14 cellular contexts compared by ENCODE assay signal in the genomic region with DNA sequence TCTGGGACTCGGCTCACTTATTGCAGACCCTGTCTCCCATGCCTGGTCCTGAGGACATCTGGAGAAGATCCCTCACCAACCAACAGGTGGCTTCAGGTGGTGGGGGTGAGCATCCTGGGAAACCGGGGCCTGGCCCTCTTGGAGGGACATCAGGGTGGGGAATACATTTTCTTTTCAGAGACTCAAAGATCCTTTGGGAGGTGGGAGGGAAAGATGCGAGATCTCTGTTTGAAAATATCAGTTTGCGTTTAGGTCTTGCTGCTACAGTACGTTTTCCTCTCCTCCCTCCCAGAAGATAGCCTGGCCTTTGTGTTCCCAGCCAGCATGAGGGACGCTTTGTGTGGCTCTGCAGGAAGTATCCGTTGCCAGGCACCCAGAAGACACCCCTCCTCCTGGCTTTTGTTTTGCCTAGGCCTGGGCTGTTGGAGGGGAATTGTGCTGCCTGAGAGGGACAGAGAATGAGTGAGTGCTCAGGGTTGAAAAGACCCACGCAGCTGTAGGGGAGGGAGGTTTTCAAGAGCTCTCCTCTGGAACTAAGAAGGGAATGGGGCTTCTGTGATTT. TPM values are rescaled to one million over a fixed set of nuclear protein-coding genes. Genes with fewer than 3 reads are reported as not detected.
DNase-seq lines count a peak whose midpoint lies in the region; ATAC-seq, FAIRE-seq and TF ChIP-seq lines count a peak whose summit lies in the region.
"Had no signal": no experiment of that assay in that cellular context is flagged by ENCODE, and none has a peak within 500 bp of the region (broad histone marks: within the 10 kb centered on the region; RNA-seq: fewer than 3 reads in every experiment).

No MANE protein-coding gene starts in this region.

- ATAC-seq in activated T-helper 17 cell treated with anti-CD3 and anti-CD28 coated beads, Interleukin-2, amount 50 U/mL, for 72 hours (replicated peaks): no peak

- no peak overlapping the region for H3K4me2 ChIP-seq in mesenchymal stem cell (ENCODE audit: low read length, poor library complexity, severe bottlenecking)
- H3K4me2 ChIP-seq: BLaER1 had no signal

- no peak overlapping the region for H3K4ac ChIP-seq in mesenchymal stem cell (ENCODE audit: low read depth in 1 of 2, low read length in 2 of 2)

- no peak overlapping the region for H4K8ac ChIP-seq in mesenchymal stem cell (ENCODE audit: low read length)

- H3K27me3 ChIP-seq in ectodermal cell (ENCODE audit: control insufficient read depth, insufficient read depth, low read length, poor library complexity, severe bottlenecking) (no peaks in the 10 kb centered on the region), mesenchymal stem cell (ENCODE audit: control insufficient read depth in 1 of 2, insufficient read depth in 1 of 2, low read length in 2 of 2) (peaks cover 0 to 12% of the 10 kb centered on the region in 2 experiments)
- H3K27me3 ChIP-seq: BLaER1, brain microvascular endothelial cell had no signal

- DNase-seq in NCI-H2107 treated with DMSO at 0.1 percent for 48 hours (lab: John Stamatoyannopoulos, UW; ENCODE audit: unreplicated experiment) (peak; percentile 94), nephron progenitor cell (peak; percentile 9), mesenchymal stem cell (no peak), D721Med (ENCODE audit: insufficient read length, low spot score) (no peak)
- no peak for DNase-seq in stimulated activated CD4-positive, alpha-beta T cell treated with anti-CD3 and anti-CD28 coated beads, Interleukin-4, amount 100 ng/mL, for 4 hours
- DNase-seq: brain microvascular endothelial cell; Right ventricle myocardium superior; stimulated activated CD4-positive, alpha-beta T cell treated with anti-CD3 and anti-CD28 coated beads, Interleukin-2, amount 100 ng/mL, for 48 hours had no signal

- H3K36me3 ChIP-seq in ES-I3 (ENCODE audit: insufficient read depth, low read length): no peaks in the 10 kb centered on the region
- H3K36me3 ChIP-seq in ectodermal cell (ENCODE audit: control insufficient read depth, insufficient read depth, low read length): no peaks in the 10 kb centered on the region
- H3K36me3 ChIP-seq in mesenchymal stem cell (ENCODE audit: control insufficient read depth in 1 of 2, insufficient read depth in 2 of 2, low read depth in 1 of 2, low read length in 2 of 2): no peaks in the 10 kb centered on the region
- H3K36me3 ChIP-seq: BLaER1, brain microvascular endothelial cell, thoracic aorta had no signal

- H3K4me3 ChIP-seq in ectodermal cell (ENCODE audit: insufficient read depth, low read depth, low read length) (peak overlapping the region; percentile 22), mesenchymal stem cell (ENCODE audit: insufficient read depth in 1 of 2, low read depth in 1 of 2, low read length in 2 of 2) (no peak overlapping the region)
- H3K4me3 ChIP-seq: BLaER1, thoracic aorta had no signal

- H3K4me1 ChIP-seq in ES-I3 (ENCODE audit: insufficient read depth, low read length) (peaks cover 8% of the 10 kb centered on the region; the same call in 1 of the 2 replicates), ectodermal cell (ENCODE audit: control insufficient read depth, insufficient read depth, low read length) (peaks cover 18% of the 10 kb centered on the region), mesenchymal stem cell (ENCODE audit: control insufficient read depth, insufficient read depth, low read depth, low read length) (peaks cover 2% of the 10 kb centered on the region)
- H3K4me1 ChIP-seq: BLaER1 had no signal

- no peak overlapping the region for H2AK5ac ChIP-seq in mesenchymal stem cell (ENCODE audit: low read length, severe bottlenecking)

- H3K9me3 ChIP-seq in ES-I3 (ENCODE audit: control insufficient read depth, insufficient read depth, low read length) (peaks cover 4% of the 10 kb centered on the region; the same call in 1 of the 2 replicates), ectodermal cell (ENCODE audit: control insufficient read depth, low read length) (no peaks in the 10 kb centered on the region), mesenchymal stem cell (ENCODE audit: control insufficient read depth, low read length) (no peaks in the 10 kb centered on the region)
- H3K9me3 ChIP-seq: thoracic aorta had no signal

- no peak overlapping the region for H2AFZ ChIP-seq in mesenchymal stem cell (ENCODE audit: low read depth, low read length)

- H3K4me1 Mint-ChIP-seq in nephron progenitor cell: peaks cover 23% of the 10 kb centered on the region
- peaks cover 5% of the 10 kb centered on the region for H3K4me1 Mint-ChIP-seq in activated T-helper 17 cell treated with anti-CD3 and anti-CD28 coated beads, Interleukin-2, amount 50 U/mL, for 72 hours

- peaks cover 21% of the 10 kb centered on the region for H3K9me3 Mint-ChIP-seq in nephron progenitor cell
- H3K9me3 Mint-ChIP-seq in activated T-helper 17 cell treated with anti-CD3 and anti-CD28 coated beads, Interleukin-2, amount 50 U/mL, for 72 hours: no peaks in the 10 kb centered on the region

- peak overlapping the region in 1 of 2 experiments; percentile 21 for H2BK12ac ChIP-seq in mesenchymal stem cell (ENCODE audit: low read length in 2 of 2)

- H3K79me1 ChIP-seq in mesenchymal stem cell (replicated peaks; ENCODE audit: low read length, poor library complexity, severe bottlenecking): no peaks in the 10 kb centered on the region

- peak overlapping the region; percentile 81 for H3K27ac Mint-ChIP-seq in nephron progenitor cell
- no peak overlapping the region for H3K27ac Mint-ChIP-seq in activated T-helper 17 cell treated with anti-CD3 and anti-CD28 coated beads, Interleukin-2, amount 50 U/mL, for 72 hours

- no peak overlapping the region for H4K91ac ChIP-seq in mesenchymal stem cell (ENCODE audit: low read length)

- H3K36me3 Mint-ChIP-seq in nephron progenitor cell (ENCODE audit: low read depth): no peaks in the 10 kb centered on the region
- H3K36me3 Mint-ChIP-seq in activated T-helper 17 cell treated with anti-CD3 and anti-CD28 coated beads, Interleukin-2, amount 50 U/mL, for 72 hours (ENCODE audit: low read depth): no peaks in the 10 kb centered on the region

- FAIRE-seq in D721Med (lab: Jason Lieb, UNC): no peak
- FAIRE-seq: GM12891 had no signal

- no peak overlapping the region for H3K14ac ChIP-seq in mesenchymal stem cell (ENCODE audit: low read length in 2 of 2)

- peak overlapping the region; percentile 54 for H3K4me3 Mint-ChIP-seq in nephron progenitor cell
- H3K4me3 Mint-ChIP-seq in activated T-helper 17 cell treated with anti-CD3 and anti-CD28 coated beads, Interleukin-2, amount 50 U/mL, for 72 hours: no peak overlapping the region

- H3K9ac ChIP-seq in ES-I3 (ENCODE audit: low read depth, low read length): peak overlapping the region; percentile 37
- no peak overlapping the region for H3K9ac ChIP-seq in mesenchymal stem cell (ENCODE audit: low read length)
- H3K9ac ChIP-seq: BLaER1 had no signal

- peaks cover 5% of the 10 kb centered on the region for H3K27me3 Mint-ChIP-seq in nephron progenitor cell (ENCODE audit: low read depth, poor library complexity)
- H3K27me3 Mint-ChIP-seq in activated T-helper 17 cell treated with anti-CD3 and anti-CD28 coated beads, Interleukin-2, amount 50 U/mL, for 72 hours: no peaks in the 10 kb centered on the region

- no peak overlapping the region for H2BK15ac ChIP-seq in mesenchymal stem cell (ENCODE audit: low read depth, poor library complexity, severe bottlenecking)

- H3K27ac ChIP-seq in ectodermal cell (ENCODE audit: insufficient read depth, low read depth, low read length, poor library complexity, severe bottlenecking) (peak overlapping the region; percentile 97), mesenchymal stem cell (ENCODE audit: low read length, poor library complexity, severe bottlenecking) (no peak overlapping the region)
- H3K27ac ChIP-seq: BLaER1, brain microvascular endothelial cell, thoracic aorta had no signal

- no peak overlapping the region for H3K23ac ChIP-seq in mesenchymal stem cell (ENCODE audit: low read length in 2 of 2)

- H3K18ac ChIP-seq in mesenchymal stem cell (ENCODE audit: low read depth in 1 of 2, low read length in 2 of 2): no peak overlapping the region

- TF ChIP-seq CTCF in nephron progenitor cell (IDR thresholded peaks at IDR 0.05) (no peak), D721Med (IDR thresholded peaks at IDR 0.05; ENCODE audit: insufficient read depth, missing control alignments) (no peak)

- WGBS in ectodermal cell, 2 experiments: 7 to 9% methylated on average over 8 of the region's 8 CpGs
- WGBS in mesenchymal stem cell: 37% methylated on average over 5 of the region's 8 CpGs

- H2BK120ac ChIP-seq in mesenchymal stem cell (ENCODE audit: low read depth, low read length): no peak overlapping the region

- H2BK5ac ChIP-seq in mesenchymal stem cell (ENCODE audit: low read depth, low read length, poor library complexity, severe bottlenecking): no peak overlapping the region

RNA-seq across cellular contexts. Expression of a gene that starts 21.8 kb away (rescaled TPM):
- 15.5 TPM for polyA plus RNA-seq in ectodermal cell (2013, experiment 1 of 4)
- polyA plus RNA-seq in ectodermal cell (2013, experiment 2 of 4): 14.4 TPM
- polyA plus RNA-seq in ectodermal cell (2013, experiment 3 of 4): 12.4 TPM
- polyA plus RNA-seq in ectodermal cell (2013, experiment 4 of 4): 13.9 TPM
- polyA plus RNA-seq in mesenchymal stem cell (2013, experiment 1 of 2): 1.6 TPM
- 1.7 TPM for polyA plus RNA-seq in mesenchymal stem cell (2013, experiment 2 of 2)
- under 1 TPM; 0.13 to 0.37 TPM for total RNA-seq in activated T-helper 17 cell treated with anti-CD3 and anti-CD28 coated beads, Interleukin-2, amount 50 U/mL, for 72 hours

Comparison
In these comparisons a context has a peak if more than half of its experiments do, and no peak if none do; other contexts are left out.
1. DNase-seq: peak in NCI-H2107 treated with DMSO at 0.1 percent for 48 hours (single experiment) and nephron progenitor cell (single experiment); none in stimulated activated CD4-positive, alpha-beta T cell treated with anti-CD3 and anti-CD28 coated beads, Interleukin-4, amount 100 ng/mL, for 4 hours (0 of 2), mesenchymal stem cell (single experiment) and D721Med (single experiment).